In genomic region chr9:128073260-128073886, GRCh38 we compare ENCODE assay signal across 9 cellular contexts. TPM values are rescaled to one million over a fixed set of nuclear protein-coding genes. Genes with fewer than 3 reads are reported as not detected.
A peak's percentile ranks its signal among the peaks of the same experiment; 100 is the strongest.
DNase-seq lines count a peak whose midpoint lies in the region; ATAC-seq, FAIRE-seq and TF ChIP-seq lines count a peak whose summit lies in the region.
"Had no signal": no experiment of that assay in that cellular context is flagged by ENCODE, and none has a peak within 500 bp of the region (broad histone marks: within the 10 kb centered on the region; RNA-seq: fewer than 3 reads in every experiment).

No MANE protein-coding gene starts in this region.

- no peak for TF ChIP-seq POLR2A in A549 (IDR thresholded peaks at IDR 0.05; ENCODE audit: low read length)

- no peak overlapping the region for H3K4me3 ChIP-seq in A549
- peak overlapping the region; percentile 33 for H3K4me3 ChIP-seq in LNCaP clone FGC (ENCODE audit: low read depth, low read length)
- no peak overlapping the region for H3K4me3 ChIP-seq in choroid plexus epithelial cell (ENCODE audit: low read depth, low read length)
- H3K4me3 ChIP-seq in H7 (ENCODE audit: insufficient read depth, low read depth, low read length): no peak overlapping the region

- TF ChIP-seq RAD21 in A549 (conservative IDR thresholded peaks at IDR 0.05 in 1 of 2, IDR thresholded peaks at IDR 0.05 in 1 of 2): no peak

- H3K27ac ChIP-seq in A549: peak overlapping the region; percentile 59 to 83

- intact Hi-C loops in natural killer cell (cut with micrococcal nuclease): no loop called here

- peak overlapping the region in 1 of 2 donors; percentile 91 for H3K27ac Mint-ChIP-seq in natural killer cell

- no peaks in the 10 kb centered on the region for H3K27me3 ChIP-seq in H7 (ENCODE audit: control insufficient read depth, insufficient read depth, low read length)

- DNase-seq in A549 (ENCODE audit: low read depth in 1 of 2, low spot score in 1 of 2) (no peak), LNCaP clone FGC (ENCODE audit: low read depth) (no peak), choroid plexus epithelial cell (ENCODE audit: low read depth) (peak; percentile 49), natural killer cell (no peak), NCI-H82 treated with DMSO at 0.1 percent for 48 hours (lab: John Stamatoyannopoulos, UW; ENCODE audit: unreplicated experiment) (no peak), H7 (no peak)
- DNase-seq: stimulated activated CD4-positive, alpha-beta T cell treated with anti-CD3 and anti-CD28 coated beads, Interleukin-2, amount 100 ng/mL, for 48 hours had no signal

- no peaks in the 10 kb centered on the region for H3K36me3 Mint-ChIP-seq in natural killer cell

- POLR2A ChIA-PET in A549 (lab: Yijun Ruan, JAX): interaction anchor here (0.7 kb wide), 1 partner anchor 25 kb away, joined by 3 read pairs; no protein-coding TSS in a partner anchor

- H3K36me3 ChIP-seq in H7 (replicated peaks; ENCODE audit: control insufficient read depth, insufficient read depth, low read length): no peaks in the 10 kb centered on the region

- ATAC-seq in A549 (no peak), natural killer cell (no peak), GM19351 (IDR thresholded peaks at IDR 0.05; ENCODE audit: unreplicated experiment) (no peak), HG02884 (IDR thresholded peaks at IDR 0.05; ENCODE audit: unreplicated experiment) (no peak)

- no peaks in the 10 kb centered on the region for H3K9me3 ChIP-seq in A549

- no peak for TF ChIP-seq EP300 in A549 (IDR thresholded peaks at IDR 0.05)

- H3K4me1 Mint-ChIP-seq in natural killer cell: peaks cover 41 to 50% of the 10 kb centered on the region in 2 donors

- no peak for TF ChIP-seq CTCF in A549 (IDR thresholded peaks at IDR 0.05)
- TF ChIP-seq CTCF in LNCaP clone FGC (IDR thresholded peaks at IDR 0.05; ENCODE audit: control insufficient read depth, extremely low read depth, insufficient read depth): no peak
- TF ChIP-seq CTCF in choroid plexus epithelial cell (conservative IDR thresholded peaks at IDR 0.05; ENCODE audit: low read depth, low read length): no peak
- no peak for TF ChIP-seq CTCF in natural killer cell (IDR thresholded peaks at IDR 0.05)

- peak overlapping the region; percentile 67 for H3K4me2 ChIP-seq in A549

- no peak for FAIRE-seq in A549 (lab: Jason Lieb, UNC)

- 87% methylated on average over 7 of the region's 7 CpGs for WGBS in A549 (ENCODE audit: missing lambda C conversion rate)

- no peaks in the 10 kb centered on the region for H3K27me3 Mint-ChIP-seq in natural killer cell (ENCODE audit: low read depth in 2 of 2)

- CTCF ChIA-PET in A549 (lab: Yijun Ruan, JAX): interaction anchor here (0.8 to 2.6 kb wide), 8 partner anchors 10 to 134 kb away, joined by 3 to 11 read pairs (median 4); no protein-coding TSS in a partner anchor

- no peaks in the 10 kb centered on the region for H3K9me3 Mint-ChIP-seq in natural killer cell

- peak overlapping the region; percentile 57 for H3K4me3 Mint-ChIP-seq in natural killer cell

- peaks cover 45% of the 10 kb centered on the region for H3K4me1 ChIP-seq in A549

TF ChIP-seq in A549, 52 proteins besides CTCF, POLR2A, EP300 and RAD21:
- no peak for TF ChIP-seq CBX8 (IDR thresholded peaks at IDR 0.05)
- peak; percentile 30 to 49; a peak in 1 of 4 replicates for TF ChIP-seq CEBPB (IDR thresholded peaks at IDR 0.05)
- no peak for TF ChIP-seq MAFK (IDR thresholded peaks at IDR 0.05; ENCODE audit: partially characterized antibody)
- TF ChIP-seq ZC3H11A (IDR thresholded peaks at IDR 0.05): no peak

RNA-seq across cellular contexts. Expression of gene SLC25A25, which starts 5.3 kb away (rescaled TPM):
- polyA plus RNA-seq in A549 (2011; rRNA removed) (7.0 TPM in 2 replicates), A549 (2017; fragmentation: RNase III; extraction: RNeasy Plus Mini Kit Qiagen cat#74134 plus additional on column Dnase treatment) (6.5 to 7.0 TPM (median 7.0 TPM) in 3 replicates)
- 8.1 and 9.1 TPM in 2 replicates for polyA plus RNA-seq in A549 (2012; cell fraction: cytosol; rRNA removed)
- polyA plus RNA-seq in A549 (2012; cell fraction: nucleus; rRNA removed): 19.7 and 19.8 TPM in 2 replicates
- polyA minus RNA-seq in A549 (2011; rRNA and poly(A)+ RNA removed): 6.6 and 7.0 TPM in 2 replicates
- 10 to 100 TPM; 16.8 to 19.1 (median 18.9) TPM for total RNA-seq in natural killer cell
- 23.1 and 23.7 TPM in 2 replicates for total RNA-seq in H7 (2014; rRNA removed; shearing (Covaris generic))

RNA-seq across cellular contexts. Expression of gene NAIF1, which starts 6.3 kb away (rescaled TPM):
- 6.0 and 7.8 TPM in 2 replicates for polyA plus RNA-seq in A549 (2011; rRNA removed)
- polyA plus RNA-seq in A549 (2012; cell fraction: cytosol; rRNA removed): 7.8 and 10.3 TPM in 2 replicates
- polyA plus RNA-seq in A549 (2012; cell fraction: nucleus; rRNA removed): 6.8 and 7.3 TPM in 2 replicates
- polyA plus RNA-seq in A549 (2017; fragmentation: RNase III; extraction: RNeasy Plus Mini Kit Qiagen cat#74134 plus additional on column Dnase treatment): 6.8 to 7.6 TPM (median 7.5 TPM) in 3 replicates
- polyA minus RNA-seq in A549 (2011; rRNA and poly(A)+ RNA removed): 7.6 and 11.6 TPM in 2 replicates
- 10 to 100 TPM; 11.9 to 12.6 (median 12.1) TPM for total RNA-seq in natural killer cell
- total RNA-seq in H7 (2014; rRNA removed; shearing (Covaris generic)): 10.3 and 12.3 TPM in 2 replicates

RNA-seq across cellular contexts. Expression of gene PTGES2, which starts 54.2 kb away (rescaled TPM):
- 79.8 and 94.5 TPM in 2 replicates for polyA plus RNA-seq in A549 (2011; rRNA removed)
- 191 and 205 TPM in 2 replicates for polyA plus RNA-seq in A549 (2012; cell fraction: cytosol; rRNA removed)
- 242 and 295 TPM in 2 replicates for polyA plus RNA-seq in A549 (2012; cell fraction: nucleus; rRNA removed)
- polyA plus RNA-seq in A549 (2017; fragmentation: RNase III; extraction: RNeasy Plus Mini Kit Qiagen cat#74134 plus additional on column Dnase treatment): 92.6 to 97.2 TPM (median 94.1 TPM) in 3 replicates
- 95.4 and 96.9 TPM in 2 replicates for polyA minus RNA-seq in A549 (2011; rRNA and poly(A)+ RNA removed)
- 10 to 100 TPM; 43.4 to 57.0 (median 53.3) TPM for total RNA-seq in natural killer cell
- 143 and 197 TPM in 2 replicates for total RNA-seq in H7 (2014; rRNA removed; shearing (Covaris generic))
